Comparison of ENCODE assay signal across 22 cellular contexts in genomic region chr4:104507112-104507511, GRCh38.
"Had no signal": no experiment of that assay in that cellular context is flagged by ENCODE, and none has a peak within 500 bp of the region (broad histone marks: within the 10 kb centered on the region; RNA-seq: fewer than 3 reads in every experiment).

No MANE protein-coding gene starts in this region.

- H3K4me3 ChIP-seq: esophagus squamous epithelium, gastroesophageal sphincter, pancreas, psoas muscle, thyroid gland, upper lobe of right lung had no signal

- DNase-seq: activated B cell treated with CpG ODN at 0.5 μM for 24 hours; activated CD4-positive, alpha-beta T cell treated with anti-CD3 and anti-CD28 coated beads for 36 hours; activated CD4-positive, alpha-beta T cell treated with anti-CD3 and anti-CD28 coated beads, Interleukin-2, amount 50 U/mL, for 4 hours; activated CD8-positive, alpha-beta memory T cell treated with anti-CD3 and anti-CD28 coated beads, Interleukin-2, amount 50 U/mL, for 48 hours; activated naive CD4-positive, alpha-beta T cell; activated naive CD8-positive, alpha-beta T cell treated with anti-CD3 and anti-CD28 coated beads for 36 hours; activated T-cell treated with anti-CD3 and anti-CD28 coated beads, Interleukin-2, amount 50 U/mL, for 4 hours; amniotic stem cell; cerebellar nuclear complex; cortex of kidney; endodermal cell; esophagus squamous epithelium; head of caudate nucleus; mesenchymal stem cell; pancreas; psoas muscle; right cardiac atrium; stimulated activated CD4-positive, alpha-beta T cell treated with anti-CD3 and anti-CD28 coated beads, Interleukin-1b, Interleukin-23, amount 100 ng/mL, for 48 hours; substantia nigra; thyroid gland; upper lobe of right lung had no signal

- ATAC-seq: activated CD4-positive, alpha-beta T cell treated with anti-CD3 and anti-CD28 coated beads for 36 hours; activated T-cell treated with anti-CD3 and anti-CD28 coated beads, Interleukin-2, amount 50 U/mL, for 4 hours; gastroesophageal sphincter; psoas muscle; right cardiac atrium; upper lobe of right lung had no signal
